1 cellular context compared by ENCODE assay signal in genomic region chr20:46132705-46133120, GRCh38.
A peak's percentile ranks its signal among the peaks of the same experiment; 100 is the strongest.
TF ChIP-seq lines count a peak whose summit lies in the region.

No MANE protein-coding gene starts in this region.

TF ChIP-seq in HepG2, 621 proteins besides CTCF, POLR2A, EP300 and RAD21 (continued from another document and continues in another):
- TF ChIP-seq ZBTB40 (IDR thresholded peaks at IDR 0.05) (no peak), ZBTB40 (CRISPR knock-in tag; IDR thresholded peaks at IDR 0.05) (no peak), SMARCC2 (IDR thresholded peaks at IDR 0.05) (no peak), EZH2 (conservative IDR thresholded peaks at IDR 0.05; ENCODE audit: low read depth, low read length) (no peak), MIER2 (CRISPR knock-in tag; IDR thresholded peaks at IDR 0.05) (no peak), HIC2 (CRISPR knock-in tag; IDR thresholded peaks at IDR 0.05; ENCODE audit: low read depth) (no peak), RCOR2 (CRISPR knock-in tag; IDR thresholded peaks at IDR 0.05) (no peak), ZNF501 (CRISPR knock-in tag; IDR thresholded peaks at IDR 0.05) (no peak), ZNF10 (CRISPR knock-in tag; IDR thresholded peaks at IDR 0.05; ENCODE audit: borderline replicate concordance, low read depth) (no peak), ZNF430 (CRISPR knock-in tag; IDR thresholded peaks at IDR 0.05) (no peak), ZNF576 (CRISPR knock-in tag; IDR thresholded peaks at IDR 0.05) (no peak), DZIP1 (CRISPR knock-in tag; IDR thresholded peaks at IDR 0.05) (no peak), ELF3 (CRISPR knock-in tag; IDR thresholded peaks at IDR 0.05) (no peak), TMF1 (CRISPR knock-in tag; IDR thresholded peaks at IDR 0.05; ENCODE audit: low read depth) (no peak), ZBTB20 (CRISPR knock-in tag; IDR thresholded peaks at IDR 0.05; ENCODE audit: borderline replicate concordance, low read depth) (no peak), ARID5B (CRISPR knock-in tag; IDR thresholded peaks at IDR 0.05) (0 out of 2 replicates have a peak, but pooled peaks have one; percentile 17), BCLAF1 (IDR thresholded peaks at IDR 0.05) (no peak), ETS1 (CRISPR knock-in tag; IDR thresholded peaks at IDR 0.05) (no peak), ZNF784 (CRISPR knock-in tag; IDR thresholded peaks at IDR 0.05; ENCODE audit: borderline replicate concordance) (no peak), ZNF317 (CRISPR knock-in tag; IDR thresholded peaks at IDR 0.05) (no peak), ZBTB42 (CRISPR knock-in tag; IDR thresholded peaks at IDR 0.05) (no peak), SSRP1 (CRISPR knock-in tag; IDR thresholded peaks at IDR 0.05) (no peak), NFE2L1 (CRISPR knock-in tag; IDR thresholded peaks at IDR 0.05; ENCODE audit: borderline replicate concordance) (no peak)
